In genomic region chr11:73356979-73357739, GRCh38 we compare ENCODE assay signal across 22 cellular contexts. TPM values are rescaled to one million over a fixed set of nuclear protein-coding genes. Genes with fewer than 3 reads are reported as not detected.
DNase-seq lines count a peak whose midpoint lies in the region; ATAC-seq and TF ChIP-seq lines count a peak whose summit lies in the region.
"Had no signal": no experiment of that assay in that cellular context is flagged by ENCODE, and none has a peak within 500 bp of the region (broad histone marks: within the 10 kb centered on the region; RNA-seq: fewer than 3 reads in every experiment).

No MANE protein-coding gene starts in this region.

- no TSS peak for BruUV-seq in Calu3 (replicated peaks; lab: Mats Ljungman, UMichigan)

- no peaks in the 10 kb centered on the region for H3K36me3 ChIP-seq in CD4-positive, alpha-beta memory T cell (ENCODE audit: insufficient read depth, low read length)

- no peaks in the 10 kb centered on the region for H3K4me1 ChIP-seq in CD4-positive, alpha-beta memory T cell (ENCODE audit: insufficient read depth, low read length)

- H3K9me3 Mint-ChIP-seq in stimulated activated naive B cell treated with anti-CD40 and anti-IgM and Interleukin-4, amounts not matched to agents 10 μg/mL and 1 μg/mL and 100 μg/mL, for 72 hours = no peaks in the 10 kb centered on the region
- no peaks in the 10 kb centered on the region for H3K9me3 Mint-ChIP-seq in CD4-positive, alpha-beta memory T cell
- H3K9me3 Mint-ChIP-seq in Calu3 (ENCODE audit: low read depth, unreplicated experiment) = no peaks in the 10 kb centered on the region

- TF ChIP-seq CTCF in coronary artery (IDR thresholded peaks at IDR 0.05) = no peak
- no peak for TF ChIP-seq CTCF in Calu3 (IDR thresholded peaks at IDR 0.05; ENCODE audit: unreplicated experiment)

- H3K4me3 Mint-ChIP-seq in stimulated activated naive B cell treated with anti-CD40 and anti-IgM and Interleukin-4, amounts not matched to agents 10 μg/mL and 1 μg/mL and 100 μg/mL, for 72 hours = no peak overlapping the region
- H3K4me3 Mint-ChIP-seq in CD4-positive, alpha-beta memory T cell = no peak overlapping the region
- H3K4me3 Mint-ChIP-seq in Calu3 (ENCODE audit: low read depth, unreplicated experiment) = no peak overlapping the region

- H3K4me1 Mint-ChIP-seq in stimulated activated naive B cell treated with anti-CD40 and anti-IgM and Interleukin-4, amounts not matched to agents 10 μg/mL and 1 μg/mL and 100 μg/mL, for 72 hours = peaks cover 0 to 5% of the 10 kb centered on the region in 2 donors
- H3K4me1 Mint-ChIP-seq in CD4-positive, alpha-beta memory T cell = peaks cover 0 to 4% (median under 1%) of the 10 kb centered on the region in 4 donors
- H3K4me1 Mint-ChIP-seq in Calu3 (ENCODE audit: low read depth, unreplicated experiment) = no peaks in the 10 kb centered on the region

- no peaks in the 10 kb centered on the region for H3K27me3 Mint-ChIP-seq in stimulated activated naive B cell treated with anti-CD40 and anti-IgM and Interleukin-4, amounts not matched to agents 10 μg/mL and 1 μg/mL and 100 μg/mL, for 72 hours
- H3K27me3 Mint-ChIP-seq in CD4-positive, alpha-beta memory T cell = no peaks in the 10 kb centered on the region
- H3K27me3 Mint-ChIP-seq in Calu3 (ENCODE audit: unreplicated experiment) = no peaks in the 10 kb centered on the region

- H3K27ac ChIP-seq in coronary artery = peak overlapping the region; percentile 76 to 77
- no peak overlapping the region for H3K27ac ChIP-seq in CD4-positive, alpha-beta memory T cell (ENCODE audit: low read depth, low read length)
- H3K27ac ChIP-seq: 22Rv1, C4-2B had no signal

- DNase-seq in NCI-H1417 (lab: John Stamatoyannopoulos, UW) (peak in 2 of 3 experiments; percentile 17 to 53), NCI-H1417 treated with DMSO at 0.1 percent for 48 hours (lab: John Stamatoyannopoulos, UW) (no peak), NCI-H446 (lab: John Stamatoyannopoulos, UW) (peak; percentile 62 to 82), coronary artery (ENCODE audit: low spot score) (no peak), erythroblast (lab: John Stamatoyannopoulos, UW) (no peak), Calu3 (no peak)
- no peak for DNase-seq in stimulated activated naive B cell treated with anti-CD40 and anti-IgM and Interleukin-4, amounts not matched to agents 10 μg/mL and 1 μg/mL and 100 μg/mL, for 72 hours
- DNase-seq in CD4-positive, alpha-beta memory T cell = no peak
- DNase-seq: DMS53, GDM1, MG63, NCI-H1048, NCI-H1436 treated with DMSO at 0.1 percent for 48 hours, NCI-H2029, NCI-H226, NCI-H524 treated with DMSO at 0.1 percent for 48 hours, NCI-H82, SHP77, SW 1271 had no signal

- H3K9me3 ChIP-seq in CD4-positive, alpha-beta memory T cell (ENCODE audit: control insufficient read depth in 1 of 2, low read length in 2 of 2) = no peaks in the 10 kb centered on the region
- H3K9me3 ChIP-seq: MG63 had no signal

- no peaks in the 10 kb centered on the region for H3K27me3 ChIP-seq in CD4-positive, alpha-beta memory T cell (ENCODE audit: insufficient read depth, low read length)
- H3K27me3 ChIP-seq: MG63 had no signal

- ATAC-seq in stimulated activated naive B cell treated with anti-CD40 and anti-IgM and Interleukin-4, amounts not matched to agents 10 μg/mL and 1 μg/mL and 100 μg/mL, for 72 hours (replicated peaks) = no peak
- ATAC-seq: K562 had no signal

- TF ChIP-seq POLR2A in erythroblast (IDR thresholded peaks at IDR 0.05; ENCODE audit: low read length) = no peak

- POLR2A ChIA-PET in CD4-positive, alpha-beta memory T cell (lab: Charles Lee; ENCODE audit: partially characterized antibody) = no interaction called here

- CTCF ChIA-PET in CD4-positive, alpha-beta memory T cell (lab: Charles Lee; ENCODE audit: partially characterized antibody) = interaction anchor here (0.8 to 1.5 kb wide), 3 partner anchors 10 to 37 kb away, joined by 3 to 4 read pairs (median 4); no protein-coding TSS in a partner anchor
- CTCF ChIA-PET in Calu3 (lab: Charles Lee) = interaction anchor here (1.1 kb wide), 1 partner anchor 17 kb away, joined by 3 read pairs; no protein-coding TSS in a partner anchor

- H3K27ac Mint-ChIP-seq in stimulated activated naive B cell treated with anti-CD40 and anti-IgM and Interleukin-4, amounts not matched to agents 10 μg/mL and 1 μg/mL and 100 μg/mL, for 72 hours = peak overlapping the region; percentile 52
- H3K27ac Mint-ChIP-seq in CD4-positive, alpha-beta memory T cell = peak overlapping the region in 1 of 7 donors; percentile 24
- no peak overlapping the region for H3K27ac Mint-ChIP-seq in Calu3 (ENCODE audit: unreplicated experiment)

- no peak overlapping the region for H3K4me3 ChIP-seq in coronary artery
- H3K4me3 ChIP-seq in CD4-positive, alpha-beta memory T cell (ENCODE audit: low read length in 2 of 2) = no peak overlapping the region
- H3K4me3 ChIP-seq: K562, MG63 had no signal

- H3K36me3 Mint-ChIP-seq in stimulated activated naive B cell treated with anti-CD40 and anti-IgM and Interleukin-4, amounts not matched to agents 10 μg/mL and 1 μg/mL and 100 μg/mL, for 72 hours = peaks cover 61 to 63% of the 10 kb centered on the region in 2 donors
- no peaks in the 10 kb centered on the region for H3K36me3 Mint-ChIP-seq in CD4-positive, alpha-beta memory T cell
- H3K36me3 Mint-ChIP-seq in Calu3 (ENCODE audit: insufficient read depth, unreplicated experiment) = no peaks in the 10 kb centered on the region

- intact Hi-C loops in CD4-positive, alpha-beta memory T cell (cut with micrococcal nuclease) = no loop called here
- intact Hi-C loops in Calu3 (cut with micrococcal nuclease; ENCODE audit: unreplicated experiment) = no loop called here

RNA-seq across cellular contexts. Expression of gene RELT, which starts 19.0 kb away (rescaled TPM):
- total RNA-seq in CD4-positive, alpha-beta memory T cell = 10 to 100 TPM; 12.1 to 12.9 TPM
- polyA plus RNA-seq in CD4-positive, alpha-beta memory T cell = 1 to 10 TPM; 2.2 to 5.2 TPM
- 11.8 and 12.2 TPM in 2 replicates for total RNA-seq in Calu3 (2022)

RNA-seq across cellular contexts. Expression of gene ARHGEF17, which starts 49.1 kb away (rescaled TPM):
- under 1 TPM in 1 of 2 experiments, not detected in 1; 0.23 TPM for total RNA-seq in CD4-positive, alpha-beta memory T cell
- not detected for polyA plus RNA-seq in CD4-positive, alpha-beta memory T cell
- total RNA-seq in Calu3 (2022) = 22.0 and 22.3 TPM in 2 replicates

Comparison
In these comparisons a context has a peak if more than half of its experiments do, and no peak if none do; other contexts are left out.
1. DNase-seq: peak in NCI-H1417 (2 of 3) and NCI-H446 (2 of 2); none in NCI-H1417 treated with DMSO at 0.1 percent for 48 hours (single experiment), coronary artery (single experiment), stimulated activated naive B cell treated with anti-CD40 and anti-IgM and Interleukin-4, amounts not matched to agents 10 μg/mL and 1 μg/mL and 100 μg/mL, for 72 hours (single experiment), erythroblast (0 of 2), CD4-positive, alpha-beta memory T cell (0 of 5) and Calu3 (single experiment).
2. RNA of gene ARHGEF17, which starts 49.1 kb away (total RNA-seq): 22.0 to 22.3 TPM in Calu3; 0.23 TPM in CD4-positive, alpha-beta memory T cell; every median in the first group is over 10 times any median in the second.